10 cellular contexts compared by ENCODE assay signal in the genomic region with DNA sequence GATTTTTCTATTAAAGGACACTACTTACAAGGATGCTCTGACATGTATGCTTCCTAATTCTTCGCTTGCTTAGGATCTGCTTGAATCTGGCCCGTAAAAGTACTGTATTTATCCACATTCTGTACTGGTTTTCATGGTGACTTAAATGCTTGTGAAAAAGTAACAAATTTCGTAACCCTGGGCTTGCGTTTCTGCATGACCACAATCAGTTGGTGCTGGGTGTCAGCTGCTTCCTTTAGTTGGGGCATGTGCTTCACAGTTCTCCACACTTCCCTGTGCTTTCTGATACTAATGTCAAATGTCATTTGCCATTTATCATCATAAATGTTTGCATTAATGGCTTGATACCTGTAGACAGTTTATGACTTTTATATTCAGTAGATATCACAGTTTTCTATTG.
DNase-seq lines count a peak whose midpoint lies in the region; ATAC-seq and TF ChIP-seq lines count a peak whose summit lies in the region.
"Had no signal": no experiment of that assay in that cellular context is flagged by ENCODE, and none has a peak within 500 bp of the region (broad histone marks: within the 10 kb centered on the region; RNA-seq: fewer than 3 reads in every experiment).

No MANE protein-coding gene starts in this region.

- TF ChIP-seq CTCF in choroid plexus epithelial cell (conservative IDR thresholded peaks at IDR 0.05; ENCODE audit: low read depth, low read length) (no peak), Peyer's patch (IDR thresholded peaks at IDR 0.05) (no peak)

- ATAC-seq in GM21786 (IDR thresholded peaks at IDR 0.05; ENCODE audit: unreplicated experiment), result peak; percentile 40
- no peak for ATAC-seq in HG02623 (IDR thresholded peaks at IDR 0.05; ENCODE audit: unreplicated experiment)
- ATAC-seq: activated CD8-positive, alpha-beta T cell treated with anti-CD3 and anti-CD28 coated beads for 36 hours had no signal

- H3K4me3 ChIP-seq in choroid plexus epithelial cell (ENCODE audit: low read depth, low read length) (no peak overlapping the region), Peyer's patch (no peak overlapping the region)
- H3K4me3 ChIP-seq: spleen had no signal

- no peaks in the 10 kb centered on the region for H3K27me3 ChIP-seq in Peyer's patch
- H3K27me3 ChIP-seq: spleen had no signal

- peak; percentile 71 for DNase-seq in CD1c-positive myeloid dendritic cell (ENCODE audit: extremely low spot score)
- DNase-seq in LHCN-M2 (ENCODE audit: low read depth), result peak; percentile 74
- peak; percentile 52 for DNase-seq in choroid plexus epithelial cell (ENCODE audit: low read depth)
- DNase-seq in T-helper 9 cell, result no peak
- DNase-seq in Peyer's patch, result no peak
- DNase-seq in NCI-H82 treated with DMSO at 0.1 percent for 48 hours (lab: John Stamatoyannopoulos, UW; ENCODE audit: unreplicated experiment), result no peak
- DNase-seq: activated CD8-positive, alpha-beta T cell treated with anti-CD3 and anti-CD28 coated beads for 36 hours; spleen had no signal

- H3K27ac ChIP-seq in Peyer's patch, result no peak overlapping the region
- H3K27ac ChIP-seq: spleen had no signal

- H3K36me3 ChIP-seq in Peyer's patch, result no peaks in the 10 kb centered on the region
- H3K36me3 ChIP-seq: spleen had no signal

- TF ChIP-seq POLR2A in Peyer's patch (IDR thresholded peaks at IDR 0.05), result no peak

- H3K4me1 ChIP-seq in Peyer's patch, result no peaks in the 10 kb centered on the region

- H3K9me3 ChIP-seq in Peyer's patch, result no peaks in the 10 kb centered on the region
- H3K9me3 ChIP-seq: spleen had no signal

Comparison
In these comparisons a context has a peak if more than half of its experiments do, and no peak if none do; other contexts are left out.
1. DNase-seq: peak in CD1c-positive myeloid dendritic cell (single experiment), LHCN-M2 (single experiment) and choroid plexus epithelial cell (single experiment); none in T-helper 9 cell (single experiment), Peyer's patch (0 of 3) and NCI-H82 treated with DMSO at 0.1 percent for 48 hours (single experiment).